Comparison of ENCODE assay signal across 9 cellular contexts in the genomic region with DNA sequence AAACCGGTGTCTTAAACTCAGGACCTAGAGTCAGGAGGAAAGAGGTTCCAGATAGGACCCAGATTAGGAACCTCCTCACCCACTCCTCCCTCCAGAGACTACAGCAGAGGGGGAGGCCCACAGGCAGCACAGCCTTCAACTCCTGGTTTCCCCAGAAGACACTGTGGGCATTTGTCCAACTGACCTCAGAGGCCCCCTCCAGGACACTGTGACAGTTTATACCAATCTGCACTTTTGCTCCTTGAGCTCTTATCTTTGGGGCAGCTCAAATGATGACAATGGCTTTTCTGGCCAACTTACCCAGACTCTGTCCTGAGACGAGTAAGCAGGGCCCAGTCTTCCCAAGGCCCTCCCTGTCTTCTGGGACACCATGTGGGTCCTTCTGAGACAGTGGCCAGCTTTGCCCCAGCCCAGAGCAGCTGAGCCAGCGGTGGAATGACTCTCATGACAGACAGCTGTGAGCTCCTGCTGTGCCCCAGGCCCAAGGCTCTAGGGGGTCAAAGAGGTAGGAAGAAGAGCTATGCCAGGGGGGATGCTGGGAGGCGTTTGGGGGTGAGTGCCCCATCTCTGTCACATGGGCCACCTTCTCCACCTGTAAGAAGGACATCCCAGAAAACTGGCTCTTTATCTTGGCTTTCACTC. TPM values are rescaled to one million over a fixed set of nuclear protein-coding genes. Genes with fewer than 3 reads are reported as not detected.
DNase-seq lines count a peak whose midpoint lies in the region; ATAC-seq and TF ChIP-seq lines count a peak whose summit lies in the region.
"Had no signal": no experiment of that assay in that cellular context is flagged by ENCODE, and none has a peak within 500 bp of the region (broad histone marks: within the 10 kb centered on the region; RNA-seq: fewer than 3 reads in every experiment).

No MANE protein-coding gene starts in this region.

- peaks cover 27% of the 10 kb centered on the region for H3K27me3 Mint-ChIP-seq in activated CD8-positive, alpha-beta memory T cell treated with anti-CD3 and anti-CD28 coated beads, Interleukin-2, amount 10 ng/mL, durations not matched to agents 7 days and 5 days

- H3K4me1 Mint-ChIP-seq in activated CD8-positive, alpha-beta memory T cell treated with anti-CD3 and anti-CD28 coated beads, Interleukin-2, amount 10 ng/mL, durations not matched to agents 7 days and 5 days = peaks cover 61% of the 10 kb centered on the region

- intact Hi-C loops in esophagus muscularis mucosa (cut with DNase I) = no loop called here

- WGBS in esophagus muscularis mucosa = 58% methylated on average over 1 of the region's 4 CpGs

- no peak overlapping the region for H3K9ac ChIP-seq in skeletal muscle satellite cell (ENCODE audit: low read depth, low read length)

- no peak for TF ChIP-seq POLR2A in esophagus muscularis mucosa (IDR thresholded peaks at IDR 0.05; ENCODE audit: low read depth)

- H3K27ac ChIP-seq in SJCRH30 (peak overlapping the region; percentile 24), esophagus muscularis mucosa (replicated peaks in 1 of 4) (peak overlapping the region in 3 of 4 donors; percentile 47 to 64 (median 53)), WERI-Rb-1 (no peak overlapping the region)

- peak overlapping the region; percentile 94 for H3K27ac Mint-ChIP-seq in activated CD8-positive, alpha-beta memory T cell treated with anti-CD3 and anti-CD28 coated beads, Interleukin-2, amount 10 ng/mL, durations not matched to agents 7 days and 5 days

- peak overlapping the region; percentile 53 for H3K4me3 ChIP-seq in SJCRH30
- no peak overlapping the region for H3K4me3 ChIP-seq in esophagus muscularis mucosa
- H3K4me3 ChIP-seq in skeletal muscle satellite cell (ENCODE audit: low read length) = peak overlapping the region; percentile 60
- no peak overlapping the region for H3K4me3 ChIP-seq in WERI-Rb-1 (ENCODE audit: low read depth, low read length)

- H3K27me3 ChIP-seq in SJCRH30 (no peaks in the 10 kb centered on the region), esophagus muscularis mucosa (peaks cover 0 to 50% (median 7%) of the 10 kb centered on the region in 4 donors), skeletal muscle satellite cell (ENCODE audit: control insufficient read depth, insufficient read depth, low read length) (peaks cover 14% of the 10 kb centered on the region), WERI-Rb-1 (ENCODE audit: insufficient read depth, low read depth, severe bottlenecking) (no peaks in the 10 kb centered on the region)

- H3K36me3 ChIP-seq in SJCRH30 (no peaks in the 10 kb centered on the region), esophagus muscularis mucosa (no peaks in the 10 kb centered on the region), skeletal muscle satellite cell (ENCODE audit: insufficient read depth, low read length) (no peaks in the 10 kb centered on the region), WERI-Rb-1 (no peaks in the 10 kb centered on the region)

- ATAC-seq in activated CD8-positive, alpha-beta memory T cell treated with anti-CD3 and anti-CD28 coated beads, Interleukin-2, amount 10 ng/mL, durations not matched to agents 7 days and 5 days = no peak
- no peak for ATAC-seq in HG03159 (IDR thresholded peaks at IDR 0.05; ENCODE audit: unreplicated experiment)
- ATAC-seq: left colon had no signal

- H3K4me3 Mint-ChIP-seq in activated CD8-positive, alpha-beta memory T cell treated with anti-CD3 and anti-CD28 coated beads, Interleukin-2, amount 10 ng/mL, durations not matched to agents 7 days and 5 days = peak overlapping the region; percentile 72

- TF ChIP-seq EP300 in esophagus muscularis mucosa (IDR thresholded peaks at IDR 0.05) = no peak

- H3K36me3 Mint-ChIP-seq in activated CD8-positive, alpha-beta memory T cell treated with anti-CD3 and anti-CD28 coated beads, Interleukin-2, amount 10 ng/mL, durations not matched to agents 7 days and 5 days = no peaks in the 10 kb centered on the region

- CTCF ChIA-PET in activated CD8-positive, alpha-beta memory T cell treated with anti-CD3 and anti-CD28 coated beads, Interleukin-2, amount 10 ng/mL, durations not matched to agents 7 days and 5 days (lab: Charles Lee) = interaction anchor here (0.9 to 1.1 kb wide), 2 partner anchors 23 to 28 kb away, joined by 4 read pairs; no protein-coding TSS in a partner anchor

- no peak for DNase-seq in activated CD8-positive, alpha-beta memory T cell treated with anti-CD3 and anti-CD28 coated beads, Interleukin-2, amount 10 ng/mL, durations not matched to agents 7 days and 5 days
- DNase-seq in activated CD8-positive, alpha-beta memory T cell treated with anti-CD3 and anti-CD28 coated beads, Interleukin-2, amount 50 U/mL, for 4 hours = no peak
- DNase-seq in SJCRH30 (no peak), esophagus muscularis mucosa (ENCODE audit: extremely low spot score) (no peak), WERI-Rb-1 (no peak), DMS153 treated with DMSO at 0.1 percent for 48 hours (lab: John Stamatoyannopoulos, UW; ENCODE audit: unreplicated experiment) (no peak)

- H3K4me2 ChIP-seq in skeletal muscle satellite cell (ENCODE audit: low read length) = peak overlapping the region; percentile 72

- H3K4me1 ChIP-seq in SJCRH30 (peaks cover 11% of the 10 kb centered on the region), esophagus muscularis mucosa (peaks cover 7 to 21% (median 19%) of the 10 kb centered on the region in 4 donors), skeletal muscle satellite cell (ENCODE audit: control insufficient read depth, insufficient read depth, low read length) (peaks cover 13% of the 10 kb centered on the region)

- H3K9me3 Mint-ChIP-seq in activated CD8-positive, alpha-beta memory T cell treated with anti-CD3 and anti-CD28 coated beads, Interleukin-2, amount 10 ng/mL, durations not matched to agents 7 days and 5 days (ENCODE audit: low read depth) = no peaks in the 10 kb centered on the region

- TF ChIP-seq CTCF in esophagus muscularis mucosa (IDR thresholded peaks at IDR 0.05) = no peak
- TF ChIP-seq CTCF in WERI-Rb-1 (IDR thresholded peaks at IDR 0.05; ENCODE audit: low read depth, low read length) = no peak

- H3K9me3 ChIP-seq in SJCRH30 (replicated peaks) (no peaks in the 10 kb centered on the region), esophagus muscularis mucosa (no peaks in the 10 kb centered on the region), skeletal muscle satellite cell (replicated peaks; ENCODE audit: low read length) (no peaks in the 10 kb centered on the region), WERI-Rb-1 (ENCODE audit: severe bottlenecking) (no peaks in the 10 kb centered on the region)

RNA-seq across cellular contexts. Expression of gene OR2V2, which starts 14.3 kb away (rescaled TPM):
- not detected for total RNA-seq in activated CD8-positive, alpha-beta memory T cell treated with anti-CD3 and anti-CD28 coated beads, Interleukin-2, amount 10 ng/mL, durations not matched to agents 7 days and 5 days
- not detected in 2 replicates for total RNA-seq in SJCRH30 (2014; rRNA removed; shearing (Covaris generic))
- total RNA-seq in esophagus muscularis mucosa = not detected
- total RNA-seq in skeletal muscle satellite cell (2012; rRNA removed) = not detected in 2 replicates
- total RNA-seq: left colon had no signal

RNA-seq across cellular contexts. Expression of gene OR2V1, which starts 30.7 kb away (rescaled TPM):
- not detected for total RNA-seq in activated CD8-positive, alpha-beta memory T cell treated with anti-CD3 and anti-CD28 coated beads, Interleukin-2, amount 10 ng/mL, durations not matched to agents 7 days and 5 days
- 0.10 TPM in 1 of 2 replicates, not detected in the other for total RNA-seq in SJCRH30 (2014; rRNA removed; shearing (Covaris generic))
- total RNA-seq in esophagus muscularis mucosa = not detected
- not detected in 2 replicates for total RNA-seq in skeletal muscle satellite cell (2012; rRNA removed)
- total RNA-seq: left colon had no signal

RNA-seq across cellular contexts. Expression of gene TRIM7, which starts 43.3 kb away (rescaled TPM):
- 1 to 10 TPM; 1.6 to 1.7 TPM for total RNA-seq in activated CD8-positive, alpha-beta memory T cell treated with anti-CD3 and anti-CD28 coated beads, Interleukin-2, amount 10 ng/mL, durations not matched to agents 7 days and 5 days
- total RNA-seq in SJCRH30 (2014; rRNA removed; shearing (Covaris generic)) = 6.9 and 9.0 TPM in 2 replicates
- 1 to 10 TPM; 2.1 to 5.8 (median 3.4) TPM for total RNA-seq in esophagus muscularis mucosa
- 4.6 and 6.8 TPM in 2 replicates for total RNA-seq in skeletal muscle satellite cell (2012; rRNA removed)

Comparison
In these comparisons a context has a peak if more than half of its experiments do, and no peak if none do; other contexts are left out.
1. H3K4me3 ChIP-seq: peak in SJCRH30 (single experiment) and skeletal muscle satellite cell (single experiment); none in esophagus muscularis mucosa (0 of 4) and WERI-Rb-1 (single experiment).